In the genomic region with DNA sequence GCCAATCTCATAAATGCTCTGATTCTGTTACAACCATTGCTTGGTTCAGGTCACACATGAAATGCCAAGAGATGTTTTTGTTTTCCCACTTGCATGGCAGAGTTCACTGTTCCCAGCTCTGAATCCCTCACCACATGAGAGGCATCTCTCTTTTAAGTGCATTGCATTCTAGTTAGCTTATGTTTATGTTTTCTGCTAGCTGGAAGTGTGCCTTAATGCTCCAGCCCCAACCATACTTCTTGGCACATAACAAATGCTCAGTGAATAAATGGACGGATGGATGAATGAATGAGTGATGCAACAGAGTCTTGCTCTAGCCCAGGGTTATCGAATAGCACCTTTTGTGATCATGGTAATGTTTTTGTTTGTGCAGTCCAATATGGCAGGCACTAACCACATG, we compare ENCODE assay signal across 20 cellular contexts.
DNase-seq lines count a peak whose midpoint lies in the region; ATAC-seq and TF ChIP-seq lines count a peak whose summit lies in the region.
"Had no signal": no experiment of that assay in that cellular context is flagged by ENCODE, and none has a peak within 500 bp of the region (broad histone marks: within the 10 kb centered on the region; RNA-seq: fewer than 3 reads in every experiment).

No MANE protein-coding gene starts in this region.

- H3K4me1 Mint-ChIP-seq in GM23338 (peaks cover 54% of the 10 kb centered on the region), mesothelial cell of epicardium (peaks cover 63% of the 10 kb centered on the region)

- H4K20me1 ChIP-seq in GM23338 (replicated peaks; ENCODE audit: insufficient read depth) (no peaks in the 10 kb centered on the region; the same call in 1 of the 2 replicates), PC-9 (ENCODE audit: insufficient read depth) (no peaks in the 10 kb centered on the region)

- peaks cover 14% of the 10 kb centered on the region; the same call in 2 of the 3 replicates for H3K36me3 Mint-ChIP-seq in GM23338 (ENCODE audit: low read depth)
- no peaks in the 10 kb centered on the region for H3K36me3 Mint-ChIP-seq in mesothelial cell of epicardium

- H3F3A ChIP-seq in GM23338 (replicated peaks; ENCODE audit: low read depth) = 0 out of 2 replicates have a peak, but pooled peaks cover 3% of the 10 kb centered on the region
- peaks cover 32% of the 10 kb centered on the region for H3F3A ChIP-seq in PC-9 (ENCODE audit: insufficient read depth, low read depth)

- no peak overlapping the region for H3K27ac Mint-ChIP-seq in GM23338
- H3K27ac Mint-ChIP-seq in mesothelial cell of epicardium = peak overlapping the region; percentile 28

- peaks cover 33% of the 10 kb centered on the region for H3K4me1 ChIP-seq in GM23338 (ENCODE audit: insufficient read depth)
- H3K4me1 ChIP-seq in PC-9 (replicated peaks; ENCODE audit: insufficient read depth) = peaks cover 65% of the 10 kb centered on the region
- H3K4me1 ChIP-seq: BE2C had no signal

- TF ChIP-seq CTCF in GM23338 (conservative IDR thresholded peaks at IDR 0.05; ENCODE audit: low read depth in 2 of 2) = no peak
- TF ChIP-seq CTCF in PC-9 (conservative IDR thresholded peaks at IDR 0.05) = no peak
- no peak for TF ChIP-seq CTCF in mesothelial cell of epicardium (IDR thresholded peaks at IDR 0.05; ENCODE audit: unreplicated experiment)

- H3K4me2 ChIP-seq in GM23338 = peak overlapping the region; percentile 64; the same call in 1 of the 2 replicates
- no peak overlapping the region for H3K4me2 ChIP-seq in PC-9

- no peak for ATAC-seq in GM23338
- no peak for ATAC-seq in GM21737 (IDR thresholded peaks at IDR 0.05; ENCODE audit: unreplicated experiment)
- ATAC-seq: GM12878, K562, Right ventricle myocardium inferior had no signal

- H3K9me3 ChIP-seq in PC-9 (ENCODE audit: insufficient read depth, low read depth) = no peaks in the 10 kb centered on the region
- H3K9me3 ChIP-seq: BE2C had no signal

- H3K79me2 ChIP-seq in GM23338 (replicated peaks; ENCODE audit: insufficient read depth) (no peaks in the 10 kb centered on the region), PC-9 (ENCODE audit: low read depth) (peaks cover 4% of the 10 kb centered on the region; the same call in 1 of the 2 replicates)

- CTCF ChIA-PET in PC-9 (lab: Charles Lee) = interaction anchor here (0.5 kb wide), 1 partner anchor 96 kb away, joined by 3 read pairs; no protein-coding TSS in a partner anchor

- no TSS peak for BruUV-seq in PC-9 (replicated peaks; lab: Mats Ljungman, UMichigan)

- intact Hi-C loops in PC-9 (cut with micrococcal nuclease; ENCODE audit: unreplicated experiment) = no loop called here

- H3K4me3 Mint-ChIP-seq in GM23338 (no peak overlapping the region), mesothelial cell of epicardium (no peak overlapping the region)
- H3K4me3 Mint-ChIP-seq: HFFc6 had no signal

- no peak overlapping the region for H2AFZ ChIP-seq in GM23338
- H2AFZ ChIP-seq in PC-9 = no peak overlapping the region

- 0 out of 2 replicates have a peak, but pooled peaks cover 2% of the 10 kb centered on the region for H3K9me2 ChIP-seq in GM23338 (ENCODE audit: insufficient read depth)
- no peaks in the 10 kb centered on the region for H3K9me2 ChIP-seq in PC-9 (ENCODE audit: insufficient read depth)

- H3K36me3 ChIP-seq in GM23338 (ENCODE audit: insufficient read depth) (no peaks in the 10 kb centered on the region), PC-9 (ENCODE audit: low read depth) (0 out of 2 replicates have a peak, but pooled peaks cover 4% of the 10 kb centered on the region)
- H3K36me3 ChIP-seq: BE2C had no signal

- POLR2A ChIA-PET in PC-9 (lab: Charles Lee; ENCODE audit: unreplicated experiment) = no interaction called here

- no peak overlapping the region for H3K27ac ChIP-seq in GM23338 (ENCODE audit: low read depth)
- H3K27ac ChIP-seq in PC-9 = peak overlapping the region; percentile 96

- no peak overlapping the region for H3K4me3 ChIP-seq in GM23338
- H3K4me3 ChIP-seq in PC-9 = no peak overlapping the region
- H3K4me3 ChIP-seq: GM12878, K562 had no signal

- DNase-seq in GM23338 (ENCODE audit: low spot score) = no peak
- no peak for DNase-seq in PC-9
- DNase-seq in fibroblast of gingiva (ENCODE audit: low read depth) = peak; percentile 65
- no peak for DNase-seq in mesothelial cell of epicardium (ENCODE audit: low spot score in 2 of 2, unreplicated experiment in 2 of 2)
- DNase-seq in NCI-H2171 (lab: John Stamatoyannopoulos, UW) = no peak
- no peak for DNase-seq in DMS53 treated with DMSO at 0.1 percent for 48 hours (lab: John Stamatoyannopoulos, UW; ENCODE audit: unreplicated experiment)
- no peak for DNase-seq in activated naive CD4-positive, alpha-beta T cell treated with anti-CD3 and anti-CD28 coated beads, Interleukin-2, amount 50 U/mL, for 16 hours
- DNase-seq: BE2C, DMS79 treated with DMSO at 0.1 percent for 48 hours, H7, HFFc6, NCI-H1092 treated with DMSO at 0.1 percent for 48 hours, NCI-H1436 treated with DMSO at 0.1 percent for 48 hours, NCI-H2029, NCI-H446, NCI-H526 had no signal

- H3K9me3 Mint-ChIP-seq in GM23338 (no peaks in the 10 kb centered on the region), mesothelial cell of epicardium (no peaks in the 10 kb centered on the region)
- H3K9me3 Mint-ChIP-seq: HFFc6 had no signal

- H3K27me3 Mint-ChIP-seq in GM23338 (ENCODE audit: insufficient read depth, low read depth, poor library complexity) (peaks cover 2% of the 10 kb centered on the region), mesothelial cell of epicardium (ENCODE audit: low read depth) (no peaks in the 10 kb centered on the region)

- H3K27me3 ChIP-seq in GM23338 (ENCODE audit: insufficient read depth) (no peaks in the 10 kb centered on the region), PC-9 (ENCODE audit: insufficient read depth, low read depth) (no peaks in the 10 kb centered on the region)
- H3K27me3 ChIP-seq: BE2C had no signal

TF ChIP-seq in GM23338, 12 proteins besides CTCF, POLR2A, EP300 and RAD21:
- no peak for TF ChIP-seq JUNB (IDR thresholded peaks at IDR 0.05; ENCODE audit: unreplicated experiment)
